In the genomic region with DNA sequence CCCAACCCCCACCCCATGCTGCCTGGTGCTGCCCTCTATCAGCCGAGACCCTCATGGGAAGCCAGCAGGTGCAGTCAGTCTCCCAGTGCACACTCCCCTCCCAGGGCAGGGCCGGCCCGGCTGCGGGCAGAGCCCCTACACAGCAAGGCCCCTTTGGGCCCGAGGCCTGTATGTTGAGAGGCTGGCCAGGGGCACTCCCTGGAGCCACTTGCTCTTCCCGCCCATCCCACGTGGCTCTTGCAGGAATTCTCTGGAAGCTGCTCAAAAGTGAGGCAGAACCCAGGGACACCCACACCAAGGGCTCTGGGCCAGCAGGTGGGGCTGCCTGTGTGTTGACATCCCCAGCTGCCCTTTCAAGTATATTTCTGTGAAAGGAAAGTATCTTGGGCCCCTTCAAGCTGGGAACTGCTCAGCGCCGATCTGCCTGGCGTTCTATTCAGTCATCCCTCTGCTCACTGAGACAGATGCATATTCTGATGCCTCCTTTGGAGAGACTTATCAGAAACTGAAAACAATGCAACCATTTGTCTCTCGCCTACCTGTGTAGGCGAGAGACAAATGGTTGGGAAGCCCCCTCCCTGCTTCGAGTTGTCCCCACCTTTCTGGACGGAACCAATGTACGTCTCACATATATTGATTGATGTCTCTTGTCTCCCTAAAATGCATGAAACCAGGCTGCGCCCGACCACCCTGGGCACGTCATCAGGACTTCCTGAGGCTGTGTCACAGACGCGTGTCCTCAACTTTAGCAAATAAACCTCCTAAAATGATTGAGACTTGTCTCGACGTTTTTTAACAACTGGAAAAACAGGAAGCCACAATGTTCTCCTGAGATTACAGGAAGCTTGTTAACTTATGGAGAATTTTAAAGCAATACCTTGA, we compare ENCODE assay signal across 8 cellular contexts. TPM values are rescaled to one million over a fixed set of nuclear protein-coding genes. Genes with fewer than 3 reads are reported as not detected.
A peak's percentile ranks its signal among the peaks of the same experiment; 100 is the strongest.
DNase-seq lines count a peak whose midpoint lies in the region; ATAC-seq and TF ChIP-seq lines count a peak whose summit lies in the region.

No MANE protein-coding gene starts in this region.

- intact Hi-C loops in left ventricle myocardium inferior (cut with micrococcal nuclease) (no loop called here), cardiac septum (cut with DNase I) (no loop called here), testis (cut with DNase I; ENCODE audit: low total_unique reads) (loop anchor here (10.0 kb wide), 1 partner anchor 144 kb away; no protein-coding TSS in a partner anchor)

- H3K4me3 Mint-ChIP-seq in activated naive CD8-positive, alpha-beta T cell: peak overlapping the region; percentile 92
- H3K4me3 Mint-ChIP-seq in memory B cell: peak overlapping the region; percentile 50

- H3K4me1 ChIP-seq in left ventricle myocardium inferior (peaks cover 60% of the 10 kb centered on the region), testis (no peaks in the 10 kb centered on the region)

- WGBS in testis, 2 donors: 81 to 88% methylated on average over 21 to 22 of the region's 22 CpGs

- DNase-seq in left ventricle myocardium inferior (peak; percentile 48), cardiac septum (ENCODE audit: low spot score) (no peak), memory B cell (ENCODE audit: low spot score in 2 of 2) (no peak), testis (no peak), coronary artery (ENCODE audit: low spot score) (no peak), pons (ENCODE audit: low spot score) (no peak)

- H3K9me3 ChIP-seq in left ventricle myocardium inferior (replicated peaks) (no peaks in the 10 kb centered on the region), testis (no peaks in the 10 kb centered on the region)

- H3K27me3 ChIP-seq in left ventricle myocardium inferior (ENCODE audit: low read depth) (peaks cover 35% of the 10 kb centered on the region), testis (no peaks in the 10 kb centered on the region)

- H3K9me3 Mint-ChIP-seq in activated naive CD8-positive, alpha-beta T cell (ENCODE audit: low read depth): no peaks in the 10 kb centered on the region
- H3K9me3 Mint-ChIP-seq in memory B cell: no peaks in the 10 kb centered on the region

- H3K4me1 Mint-ChIP-seq in activated naive CD8-positive, alpha-beta T cell (ENCODE audit: low read depth): peaks cover 52% of the 10 kb centered on the region
- peaks cover 32% of the 10 kb centered on the region for H3K4me1 Mint-ChIP-seq in memory B cell

- no peaks in the 10 kb centered on the region for H3K36me3 ChIP-seq in left ventricle myocardium inferior
- no peaks in the 10 kb centered on the region for H3K36me3 ChIP-seq in testis (ENCODE audit: low read depth, missing control alignments)

- peak; percentile 35 for TF ChIP-seq CTCF in left ventricle myocardium inferior (IDR thresholded peaks at IDR 0.05; ENCODE audit: borderline replicate concordance)
- TF ChIP-seq CTCF in testis (IDR thresholded peaks at IDR 0.05): no peak
- TF ChIP-seq CTCF in coronary artery (IDR thresholded peaks at IDR 0.05): no peak

- H3K27me3 Mint-ChIP-seq in activated naive CD8-positive, alpha-beta T cell: no peaks in the 10 kb centered on the region
- H3K27me3 Mint-ChIP-seq in memory B cell: no peaks in the 10 kb centered on the region

- no peaks in the 10 kb centered on the region for H3K36me3 Mint-ChIP-seq in activated naive CD8-positive, alpha-beta T cell
- H3K36me3 Mint-ChIP-seq in memory B cell: peaks cover 13% of the 10 kb centered on the region

- H3K27ac Mint-ChIP-seq in activated naive CD8-positive, alpha-beta T cell: peak overlapping the region; percentile 99
- peak overlapping the region; percentile 77 for H3K27ac Mint-ChIP-seq in memory B cell

- H3K27ac ChIP-seq in left ventricle myocardium inferior (replicated peaks): peak overlapping the region; percentile 92
- H3K27ac ChIP-seq in testis: no peak overlapping the region
- no peak overlapping the region for H3K27ac ChIP-seq in coronary artery

- no peak for TF ChIP-seq POLR2A in testis (IDR thresholded peaks at IDR 0.05)

- H3K4me3 ChIP-seq in left ventricle myocardium inferior: no peak overlapping the region
- no peak overlapping the region for H3K4me3 ChIP-seq in testis
- no peak overlapping the region for H3K4me3 ChIP-seq in coronary artery

- no peak for ATAC-seq in memory B cell (ENCODE audit: low read depth)
- ATAC-seq in HG03565 (IDR thresholded peaks at IDR 0.05; ENCODE audit: unreplicated experiment): no peak

RNA-seq across cellular contexts. Expression of a gene that starts 6.0 kb away (rescaled TPM):
- total RNA-seq in left ventricle myocardium inferior (1.0 TPM), cardiac septum (0.73 TPM), testis (1 to 10 TPM; 2.0 to 2.5 TPM)
- polyA plus RNA-seq in testis (ENCODE audit: insufficient read depth, low read depth, low replicate concordance): 1.2 TPM

RNA-seq across cellular contexts. Expression of a gene that starts 38.4 kb away (rescaled TPM):
- total RNA-seq in left ventricle myocardium inferior (2.0 TPM), cardiac septum (2.3 TPM), testis (10 to 100 TPM; 26.2 to 27.5 TPM)
- polyA plus RNA-seq in testis (ENCODE audit: insufficient read depth, low read depth, low replicate concordance): 18.3 TPM
